2 cellular contexts compared by ENCODE assay signal in genomic region chr22:46357711-46358505, GRCh38.
TF ChIP-seq lines count a peak whose summit lies in the region.

No MANE protein-coding gene starts in this region.

TF ChIP-seq in SK-N-SH, 30 proteins besides CTCF, POLR2A, EP300 and RAD21 (continued from another document):
- TF ChIP-seq ZBTB33 (IDR thresholded peaks at IDR 0.05; ENCODE audit: borderline replicate concordance, low read depth) (no peak), PBX3 (IDR thresholded peaks at IDR 0.05) (no peak), SIN3A (IDR thresholded peaks at IDR 0.05; ENCODE audit: borderline replicate concordance, low read depth, low read length) (no peak), NRF1 (IDR thresholded peaks at IDR 0.05; ENCODE audit: low read depth, low read length) (no peak), GABPA (IDR thresholded peaks at IDR 0.05; ENCODE audit: low read depth) (no peak), MEF2A (IDR thresholded peaks at IDR 0.05; ENCODE audit: borderline replicate concordance, low read depth) (no peak), TAF1 (IDR thresholded peaks at IDR 0.05; ENCODE audit: borderline replicate concordance, low read depth, low read length) (no peak)
- TF ChIP-seq, protein P1, sequence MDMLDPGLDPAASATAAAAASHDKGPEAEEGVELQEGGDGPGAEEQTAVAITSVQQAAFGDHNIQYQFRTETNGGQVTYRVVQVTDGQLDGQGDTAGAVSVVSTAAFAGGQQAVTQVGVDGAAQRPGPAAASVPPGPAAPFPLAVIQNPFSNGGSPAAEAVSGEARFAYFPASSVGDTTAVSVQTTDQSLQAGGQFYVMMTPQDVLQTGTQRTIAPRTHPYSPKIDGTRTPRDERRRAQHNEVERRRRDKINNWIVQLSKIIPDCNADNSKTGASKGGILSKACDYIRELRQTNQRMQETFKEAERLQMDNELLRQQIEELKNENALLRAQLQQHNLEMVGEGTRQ (IDR thresholded peaks at IDR 0.05; ENCODE audit: borderline replicate concordance, low read depth, low read length) = no peak

TF ChIP-seq in SK-N-SH treated with all-trans-retinoic acid at 6 μM for 48 hours, 23 proteins besides CTCF, POLR2A, EP300 and RAD21 (continued from another document):
- TF ChIP-seq, protein P2, sequence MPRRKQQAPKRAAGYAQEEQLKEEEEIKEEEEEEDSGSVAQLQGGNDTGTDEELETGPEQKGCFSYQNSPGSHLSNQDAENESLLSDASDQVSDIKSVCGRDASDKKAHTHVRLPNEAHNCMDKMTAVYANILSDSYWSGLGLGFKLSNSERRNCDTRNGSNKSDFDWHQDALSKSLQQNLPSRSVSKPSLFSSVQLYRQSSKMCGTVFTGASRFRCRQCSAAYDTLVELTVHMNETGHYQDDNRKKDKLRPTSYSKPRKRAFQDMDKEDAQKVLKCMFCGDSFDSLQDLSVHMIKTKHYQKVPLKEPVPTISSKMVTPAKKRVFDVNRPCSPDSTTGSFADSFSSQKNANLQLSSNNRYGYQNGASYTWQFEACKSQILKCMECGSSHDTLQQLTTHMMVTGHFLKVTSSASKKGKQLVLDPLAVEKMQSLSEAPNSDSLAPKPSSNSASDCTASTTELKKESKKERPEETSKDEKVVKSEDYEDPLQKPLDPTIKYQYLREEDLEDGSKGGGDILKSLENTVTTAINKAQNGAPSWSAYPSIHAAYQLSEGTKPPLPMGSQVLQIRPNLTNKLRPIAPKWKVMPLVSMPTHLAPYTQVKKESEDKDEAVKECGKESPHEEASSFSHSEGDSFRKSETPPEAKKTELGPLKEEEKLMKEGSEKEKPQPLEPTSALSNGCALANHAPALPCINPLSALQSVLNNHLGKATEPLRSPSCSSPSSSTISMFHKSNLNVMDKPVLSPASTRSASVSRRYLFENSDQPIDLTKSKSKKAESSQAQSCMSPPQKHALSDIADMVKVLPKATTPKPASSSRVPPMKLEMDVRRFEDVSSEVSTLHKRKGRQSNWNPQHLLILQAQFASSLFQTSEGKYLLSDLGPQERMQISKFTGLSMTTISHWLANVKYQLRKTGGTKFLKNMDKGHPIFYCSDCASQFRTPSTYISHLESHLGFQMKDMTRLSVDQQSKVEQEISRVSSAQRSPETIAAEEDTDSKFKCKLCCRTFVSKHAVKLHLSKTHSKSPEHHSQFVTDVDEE (CRISPR knock-in tag; IDR thresholded peaks at IDR 0.05) = no peak
- TF ChIP-seq CREB5 (CRISPR knock-in tag; IDR thresholded peaks at IDR 0.05; ENCODE audit: low read depth) (no peak), ESRRG (CRISPR knock-in tag; IDR thresholded peaks at IDR 0.05) (no peak), CSRNP3 (CRISPR knock-in tag; IDR thresholded peaks at IDR 0.05) (no peak), ISL1 (CRISPR knock-in tag; IDR thresholded peaks at IDR 0.05) (no peak), ZFP30 (CRISPR knock-in tag; IDR thresholded peaks at IDR 0.05) (no peak), GLIS3 (CRISPR knock-in tag; IDR thresholded peaks at IDR 0.05) (no peak), ZNF8 (CRISPR knock-in tag; IDR thresholded peaks at IDR 0.05) (no peak), ZC3H10 (CRISPR knock-in tag; IDR thresholded peaks at IDR 0.05) (no peak), ARNTL (CRISPR knock-in tag; IDR thresholded peaks at IDR 0.05; ENCODE audit: borderline replicate concordance, low read depth) (no peak), PPARA (CRISPR knock-in tag; IDR thresholded peaks at IDR 0.05; ENCODE audit: borderline replicate concordance) (no peak), RARB (CRISPR knock-in tag; IDR thresholded peaks at IDR 0.05) (no peak), SNAI2 (CRISPR knock-in tag; IDR thresholded peaks at IDR 0.05) (no peak), ZNF70 (CRISPR knock-in tag; IDR thresholded peaks at IDR 0.05) (no peak)
TF ChIP-seq in SK-N-SH treated with all-trans-retinoic acid at 6 μM for 48 hours: peak in this region for 0.
